Comparison of ENCODE assay signal across 9 cellular contexts in the genomic region with DNA sequence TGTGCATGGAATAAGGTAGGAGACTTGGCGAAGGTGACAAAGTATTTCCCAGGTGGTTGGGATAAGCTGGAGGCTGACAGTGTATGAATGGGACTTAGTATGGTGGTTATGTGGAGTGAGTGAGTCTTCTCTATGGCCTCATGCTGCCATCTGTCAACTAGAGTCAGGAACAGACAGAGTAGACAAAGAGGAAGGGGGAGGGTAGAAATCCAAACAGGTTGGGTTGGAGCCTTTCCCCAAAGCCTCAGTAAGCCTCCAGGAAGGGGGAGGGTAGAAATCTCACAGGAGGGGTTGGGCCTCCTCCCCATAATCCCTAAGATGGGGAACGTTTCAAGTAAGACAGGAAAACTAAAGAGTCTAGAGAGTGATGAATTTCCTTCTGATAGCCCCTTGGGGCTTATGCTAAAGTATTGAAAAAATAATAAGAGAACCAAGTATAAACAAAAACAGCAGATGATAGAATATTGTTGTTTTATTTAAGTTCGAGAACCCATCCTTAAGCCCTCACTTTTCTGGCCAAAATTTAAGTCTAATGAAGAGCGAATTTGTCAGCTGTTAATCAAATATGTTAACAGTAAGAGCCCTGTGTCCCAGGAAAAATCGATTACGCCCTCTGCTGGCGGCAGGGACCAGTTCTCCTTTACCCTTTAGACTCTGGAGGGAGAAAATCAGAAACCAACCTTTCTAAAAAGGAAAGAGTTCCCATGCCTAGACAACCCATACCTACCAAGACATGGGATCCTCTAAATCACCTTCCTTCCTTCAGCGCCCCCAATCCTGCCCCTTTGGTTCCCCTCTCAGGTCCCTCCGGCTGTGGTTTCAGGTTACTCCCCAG. TPM values are rescaled to one million over a fixed set of nuclear protein-coding genes. Genes with fewer than 3 reads are reported as not detected.
DNase-seq lines count a peak whose midpoint lies in the region; ATAC-seq and TF ChIP-seq lines count a peak whose summit lies in the region.
"Had no signal": no experiment of that assay in that cellular context is flagged by ENCODE, and none has a peak within 500 bp of the region (broad histone marks: within the 10 kb centered on the region; RNA-seq: fewer than 3 reads in every experiment).

No MANE protein-coding gene starts in this region.

- peak; percentile 64 for TF ChIP-seq RAD21 in Ishikawa (IDR thresholded peaks at IDR 0.05; ENCODE audit: low read depth)

- H3K9me3 Mint-ChIP-seq in activated naive CD4-positive, alpha-beta T cell treated with anti-CD3 and anti-CD28 coated beads for 36 hours = no peaks in the 10 kb centered on the region
- peaks cover 18% of the 10 kb centered on the region for H3K9me3 Mint-ChIP-seq in glutamatergic neuron (ENCODE audit: unreplicated experiment)

- peak; percentile 43 for ATAC-seq in GM21526 (IDR thresholded peaks at IDR 0.05; ENCODE audit: low FRiP score, unreplicated experiment)

- H3K36me3 ChIP-seq in parathyroid adenoma (ENCODE audit: control insufficient read depth, insufficient read depth, low read length) (no peaks in the 10 kb centered on the region), transverse colon (no peaks in the 10 kb centered on the region)

- no peaks in the 10 kb centered on the region for H3K79me2 ChIP-seq in parathyroid adenoma

- H3K27ac Mint-ChIP-seq in activated naive CD4-positive, alpha-beta T cell treated with anti-CD3 and anti-CD28 coated beads for 36 hours = no peak overlapping the region
- H3K27ac Mint-ChIP-seq in glutamatergic neuron (ENCODE audit: unreplicated experiment) = peak overlapping the region; percentile 100

- 11 to 17% methylated on average over 6 to 9 of the region's 9 CpGs for WGBS in transverse colon (ENCODE audit: low coverage in 1 of 2), 2 donors

- no peak overlapping the region for H3K9ac ChIP-seq in parathyroid adenoma

- no peak for TF ChIP-seq POLR2A in transverse colon (IDR thresholded peaks at IDR 0.05)

- H3K4me1 ChIP-seq in parathyroid adenoma (peaks cover 8% of the 10 kb centered on the region), transverse colon (peaks cover 0 to 10% (median 3%) of the 10 kb centered on the region in 4 donors)

- no peaks in the 10 kb centered on the region for H3K9me3 ChIP-seq in parathyroid adenoma (ENCODE audit: control insufficient read depth, low read length)
- H3K9me3 ChIP-seq in transverse colon = no peaks in the 10 kb centered on the region

- intact Hi-C loops in activated naive CD4-positive, alpha-beta T cell treated with anti-CD3 and anti-CD28 coated beads for 36 hours (cut with micrococcal nuclease) = loop anchor here (1.0 to 2.0 kb wide), 4 partner anchors 33 to 115 kb away; no protein-coding TSS in a partner anchor
- intact Hi-C loops in transverse colon (cut with DNase I; ENCODE audit: low total_unique reads) = loop anchor here (5.0 kb wide), 1 partner anchor 1425 kb away; no protein-coding TSS in a partner anchor

- no peaks in the 10 kb centered on the region for H3K27me3 ChIP-seq in parathyroid adenoma (ENCODE audit: control insufficient read depth, insufficient read depth, low read length)
- no peaks in the 10 kb centered on the region for H3K27me3 ChIP-seq in transverse colon

- H2AFZ ChIP-seq in parathyroid adenoma = peak overlapping the region; percentile 68

- peaks cover 3% of the 10 kb centered on the region for H3K4me1 Mint-ChIP-seq in activated naive CD4-positive, alpha-beta T cell treated with anti-CD3 and anti-CD28 coated beads for 36 hours (ENCODE audit: low read depth)
- H3K4me1 Mint-ChIP-seq in glutamatergic neuron (ENCODE audit: low read depth, unreplicated experiment) = peaks cover 40% of the 10 kb centered on the region

- peaks cover 9% of the 10 kb centered on the region for H3K27me3 Mint-ChIP-seq in activated naive CD4-positive, alpha-beta T cell treated with anti-CD3 and anti-CD28 coated beads for 36 hours (ENCODE audit: low read depth)
- peaks cover 16% of the 10 kb centered on the region for H3K27me3 Mint-ChIP-seq in glutamatergic neuron (ENCODE audit: unreplicated experiment)

- CTCF ChIA-PET in activated naive CD4-positive, alpha-beta T cell treated with anti-CD3 and anti-CD28 coated beads for 36 hours (lab: Charles Lee) = interaction anchor here (0.6 to 3.1 kb wide), 5 partner anchors 33 to 154 kb away, joined by 3 to 37 read pairs (median 8); no protein-coding TSS in a partner anchor

- in situ Hi-C loops in transverse colon (cut with MboI; ENCODE audit: low pct_ligation_motif_present in 1 of 4, low pct_unique_long_range_greater_than_20kb in 1 of 4, low sequenced_read_pairs in 3 of 4) = loop anchor here in 1 of 4 donors (25.0 kb wide), 1 partner anchor 110 kb away; no protein-coding TSS in a partner anchor

- H3K4me3 Mint-ChIP-seq in activated naive CD4-positive, alpha-beta T cell treated with anti-CD3 and anti-CD28 coated beads for 36 hours = no peak overlapping the region
- H3K4me3 Mint-ChIP-seq in glutamatergic neuron (ENCODE audit: unreplicated experiment) = peak overlapping the region; percentile 82

- peak overlapping the region; percentile 67 for H3K4me2 ChIP-seq in parathyroid adenoma (ENCODE audit: low read length)

- H3K36me3 Mint-ChIP-seq in activated naive CD4-positive, alpha-beta T cell treated with anti-CD3 and anti-CD28 coated beads for 36 hours (ENCODE audit: low read depth) = no peaks in the 10 kb centered on the region
- H3K36me3 Mint-ChIP-seq in glutamatergic neuron (ENCODE audit: unreplicated experiment) = peaks cover 4% of the 10 kb centered on the region

- H3K4me3 ChIP-seq in parathyroid adenoma (ENCODE audit: low read depth, low read length) = peak overlapping the region; percentile 51
- peak overlapping the region in 2 of 4 donors; percentile 16 to 51 for H3K4me3 ChIP-seq in transverse colon

- TF ChIP-seq EP300 in Ishikawa (IDR thresholded peaks at IDR 0.05; ENCODE audit: borderline replicate concordance) (no peak), transverse colon (IDR thresholded peaks at IDR 0.05; ENCODE audit: low read depth) (no peak)

- peak; percentile 95 for DNase-seq in DMS 273 (lab: John Stamatoyannopoulos, UW; ENCODE audit: unreplicated experiment)
- DNase-seq in SHP77 treated with DMSO at 0.1 percent for 48 hours (lab: John Stamatoyannopoulos, UW) = peak; percentile 49
- peak; percentile 82 for DNase-seq in activated naive CD4-positive, alpha-beta T cell treated with anti-CD3 and anti-CD28 coated beads for 36 hours
- DNase-seq in glutamatergic neuron = peak; percentile 88
- DNase-seq in transverse colon = peak; percentile 83

- no peak overlapping the region for H3K27ac ChIP-seq in parathyroid adenoma
- peak overlapping the region in 1 of 4 donors; percentile 47 for H3K27ac ChIP-seq in transverse colon

- TF ChIP-seq CTCF in glutamatergic neuron (IDR thresholded peaks at IDR 0.05; ENCODE audit: partially characterized antibody, unreplicated experiment) (peak; percentile 93), parathyroid adenoma (IDR thresholded peaks at IDR 0.05) (peak; percentile 85), transverse colon (IDR thresholded peaks at IDR 0.05) (peak; percentile 83 to 92 (median 88))

TF ChIP-seq in Ishikawa, 13 proteins besides CTCF, POLR2A, EP300 and RAD21:
- TF ChIP-seq CEBPB (IDR thresholded peaks at IDR 0.05) (no peak), TEAD4 (IDR thresholded peaks at IDR 0.05) (no peak), CREB1 (IDR thresholded peaks at IDR 0.05; ENCODE audit: low read depth) (no peak), EGR1 (IDR thresholded peaks at IDR 0.05) (no peak), TCF12 (IDR thresholded peaks at IDR 0.05; ENCODE audit: low read depth) (no peak), TAF1 (IDR thresholded peaks at IDR 0.05; ENCODE audit: low read depth) (no peak)
- TF ChIP-seq, protein P1, sequence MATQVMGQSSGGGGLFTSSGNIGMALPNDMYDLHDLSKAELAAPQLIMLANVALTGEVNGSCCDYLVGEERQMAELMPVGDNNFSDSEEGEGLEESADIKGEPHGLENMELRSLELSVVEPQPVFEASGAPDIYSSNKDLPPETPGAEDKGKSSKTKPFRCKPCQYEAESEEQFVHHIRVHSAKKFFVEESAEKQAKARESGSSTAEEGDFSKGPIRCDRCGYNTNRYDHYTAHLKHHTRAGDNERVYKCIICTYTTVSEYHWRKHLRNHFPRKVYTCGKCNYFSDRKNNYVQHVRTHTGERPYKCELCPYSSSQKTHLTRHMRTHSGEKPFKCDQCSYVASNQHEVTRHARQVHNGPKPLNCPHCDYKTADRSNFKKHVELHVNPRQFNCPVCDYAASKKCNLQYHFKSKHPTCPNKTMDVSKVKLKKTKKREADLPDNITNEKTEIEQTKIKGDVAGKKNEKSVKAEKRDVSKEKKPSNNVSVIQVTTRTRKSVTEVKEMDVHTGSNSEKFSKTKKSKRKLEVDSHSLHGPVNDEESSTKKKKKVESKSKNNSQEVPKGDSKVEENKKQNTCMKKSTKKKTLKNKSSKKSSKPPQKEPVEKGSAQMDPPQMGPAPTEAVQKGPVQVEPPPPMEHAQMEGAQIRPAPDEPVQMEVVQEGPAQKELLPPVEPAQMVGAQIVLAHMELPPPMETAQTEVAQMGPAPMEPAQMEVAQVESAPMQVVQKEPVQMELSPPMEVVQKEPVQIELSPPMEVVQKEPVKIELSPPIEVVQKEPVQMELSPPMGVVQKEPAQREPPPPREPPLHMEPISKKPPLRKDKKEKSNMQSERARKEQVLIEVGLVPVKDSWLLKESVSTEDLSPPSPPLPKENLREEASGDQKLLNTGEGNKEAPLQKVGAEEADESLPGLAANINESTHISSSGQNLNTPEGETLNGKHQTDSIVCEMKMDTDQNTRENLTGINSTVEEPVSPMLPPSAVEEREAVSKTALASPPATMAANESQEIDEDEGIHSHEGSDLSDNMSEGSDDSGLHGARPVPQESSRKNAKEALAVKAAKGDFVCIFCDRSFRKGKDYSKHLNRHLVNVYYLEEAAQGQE (IDR thresholded peaks at IDR 0.05; ENCODE audit: low read depth) = no peak
- TF ChIP-seq, protein P2, sequence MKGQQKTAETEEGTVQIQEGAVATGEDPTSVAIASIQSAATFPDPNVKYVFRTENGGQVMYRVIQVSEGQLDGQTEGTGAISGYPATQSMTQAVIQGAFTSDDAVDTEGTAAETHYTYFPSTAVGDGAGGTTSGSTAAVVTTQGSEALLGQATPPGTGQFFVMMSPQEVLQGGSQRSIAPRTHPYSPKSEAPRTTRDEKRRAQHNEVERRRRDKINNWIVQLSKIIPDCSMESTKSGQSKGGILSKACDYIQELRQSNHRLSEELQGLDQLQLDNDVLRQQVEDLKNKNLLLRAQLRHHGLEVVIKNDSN (IDR thresholded peaks at IDR 0.05) = no peak
TF ChIP-seq in Ishikawa: peak in this region for 0.

RNA-seq across cellular contexts. Expression of a gene that starts 1.8 kb away (rescaled TPM):
- not detected for total RNA-seq in activated naive CD4-positive, alpha-beta T cell treated with anti-CD3 and anti-CD28 coated beads for 36 hours
- total RNA-seq in glutamatergic neuron (ENCODE audit: unreplicated experiment) (not detected), transverse colon (under 1 TPM in 1 of 4 donors, not detected in 3; 0.48 TPM)
- total RNA-seq: mononuclear cell had no signal

RNA-seq across cellular contexts. Expression of a gene that starts 19.8 kb away (rescaled TPM):
- total RNA-seq in activated naive CD4-positive, alpha-beta T cell treated with anti-CD3 and anti-CD28 coated beads for 36 hours = not detected
- total RNA-seq in glutamatergic neuron (ENCODE audit: unreplicated experiment) = not detected
- 100 to 1,000 TPM in 3 of 4 donors, 10 to 100 TPM in 1; 68.1 to 311 (median 260) TPM for total RNA-seq in transverse colon
- total RNA-seq: mononuclear cell had no signal

Comparison
In these comparisons a context has a peak if more than half of its experiments do, and no peak if none do; other contexts are left out.
1. RNA of a gene that starts 19.8 kb away (total RNA-seq): 68.1 to 311 TPM in transverse colon; not detected in activated naive CD4-positive, alpha-beta T cell treated with anti-CD3 and anti-CD28 coated beads for 36 hours and not detected in glutamatergic neuron (single experiment); every median in the first group is over 10 times any median in the second.
2. Peak in every context shown above with its lines, with median percentiles within 50 percentile points of each other: DNase-seq and CTCF ChIP-seq.